In genomic region chr7:18495412-18496335, GRCh38 we compare ENCODE assay signal across 1 cellular context.
TF ChIP-seq lines count a peak whose summit lies in the region.

HDAC9 (plus strand) TSS chr7:18495749; CDS start chr7:18496303, 554 bp downstream.

TF ChIP-seq in GM12878, 131 proteins besides CTCF, POLR2A, EP300 and RAD21 (continued from another document):
- 0 out of 2 replicates have a peak, but pooled peaks have one; percentile 6 for TF ChIP-seq SPI1 (IDR thresholded peaks at IDR 0.05; ENCODE audit: borderline replicate concordance, insufficient read depth, low read depth, low read length)
- no peak for TF ChIP-seq E2F8 (IDR thresholded peaks at IDR 0.05; ENCODE audit: low read depth, partially characterized antibody)
- peak; percentile 42; the same call in 1 of the 2 replicates for TF ChIP-seq BCL11A (IDR thresholded peaks at IDR 0.05; ENCODE audit: low read depth, low read length)
- no peak for TF ChIP-seq GABPA (IDR thresholded peaks at IDR 0.05; ENCODE audit: low read depth)
- TF ChIP-seq, protein P1, sequence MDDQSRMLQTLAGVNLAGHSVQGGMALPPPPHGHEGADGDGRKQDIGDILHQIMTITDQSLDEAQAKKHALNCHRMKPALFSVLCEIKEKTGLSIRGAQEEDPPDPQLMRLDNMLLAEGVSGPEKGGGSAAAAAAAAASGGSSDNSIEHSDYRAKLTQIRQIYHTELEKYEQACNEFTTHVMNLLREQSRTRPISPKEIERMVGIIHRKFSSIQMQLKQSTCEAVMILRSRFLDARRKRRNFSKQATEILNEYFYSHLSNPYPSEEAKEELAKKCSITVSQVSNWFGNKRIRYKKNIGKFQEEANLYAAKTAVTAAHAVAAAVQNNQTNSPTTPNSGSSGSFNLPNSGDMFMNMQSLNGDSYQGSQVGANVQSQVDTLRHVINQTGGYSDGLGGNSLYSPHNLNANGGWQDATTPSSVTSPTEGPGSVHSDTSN (IDR thresholded peaks at IDR 0.05; ENCODE audit: insufficient replicate concordance, low read depth, low read length): no peak
- TF ChIP-seq, protein P2, sequence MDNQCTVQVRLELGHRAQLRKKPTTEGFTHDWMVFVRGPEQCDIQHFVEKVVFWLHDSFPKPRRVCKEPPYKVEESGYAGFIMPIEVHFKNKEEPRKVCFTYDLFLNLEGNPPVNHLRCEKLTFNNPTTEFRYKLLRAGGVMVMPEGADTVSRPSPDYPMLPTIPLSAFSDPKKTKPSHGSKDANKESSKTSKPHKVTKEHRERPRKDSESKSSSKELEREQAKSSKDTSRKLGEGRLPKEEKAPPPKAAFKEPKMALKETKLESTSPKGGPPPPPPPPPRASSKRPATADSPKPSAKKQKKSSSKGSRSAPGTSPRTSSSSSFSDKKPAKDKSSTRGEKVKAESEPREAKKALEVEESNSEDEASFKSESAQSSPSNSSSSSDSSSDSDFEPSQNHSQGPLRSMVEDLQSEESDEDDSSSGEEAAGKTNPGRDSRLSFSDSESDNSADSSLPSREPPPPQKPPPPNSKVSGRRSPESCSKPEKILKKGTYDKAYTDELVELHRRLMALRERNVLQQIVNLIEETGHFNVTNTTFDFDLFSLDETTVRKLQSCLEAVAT (IDR thresholded peaks at IDR 0.05): no peak
- no peak for TF ChIP-seq SP1 (IDR thresholded peaks at IDR 0.05; ENCODE audit: low read depth, low read length)
- 0 out of 2 replicates have a peak, but pooled peaks have one; percentile 24 for TF ChIP-seq RUNX3 (IDR thresholded peaks at IDR 0.05; ENCODE audit: low read length)
- TF ChIP-seq LARP7 (IDR thresholded peaks at IDR 0.05): 0 out of 2 replicates have a peak, but pooled peaks have one; percentile 20
- peak; percentile 93 for TF ChIP-seq MEF2B (IDR thresholded peaks at IDR 0.05; ENCODE audit: partially characterized antibody, poor library complexity, severe bottlenecking)
- TF ChIP-seq YY1 (IDR thresholded peaks at IDR 0.05; ENCODE audit: low read depth, low read length): peak; percentile 75
- TF ChIP-seq ZZZ3 (IDR thresholded peaks at IDR 0.05; ENCODE audit: control insufficient read depth, insufficient read length, low read depth): no peak
- TF ChIP-seq POLR2AphosphoS5 (IDR thresholded peaks at IDR 0.05; ENCODE audit: low read length): no peak
- TF ChIP-seq, protein P3, sequence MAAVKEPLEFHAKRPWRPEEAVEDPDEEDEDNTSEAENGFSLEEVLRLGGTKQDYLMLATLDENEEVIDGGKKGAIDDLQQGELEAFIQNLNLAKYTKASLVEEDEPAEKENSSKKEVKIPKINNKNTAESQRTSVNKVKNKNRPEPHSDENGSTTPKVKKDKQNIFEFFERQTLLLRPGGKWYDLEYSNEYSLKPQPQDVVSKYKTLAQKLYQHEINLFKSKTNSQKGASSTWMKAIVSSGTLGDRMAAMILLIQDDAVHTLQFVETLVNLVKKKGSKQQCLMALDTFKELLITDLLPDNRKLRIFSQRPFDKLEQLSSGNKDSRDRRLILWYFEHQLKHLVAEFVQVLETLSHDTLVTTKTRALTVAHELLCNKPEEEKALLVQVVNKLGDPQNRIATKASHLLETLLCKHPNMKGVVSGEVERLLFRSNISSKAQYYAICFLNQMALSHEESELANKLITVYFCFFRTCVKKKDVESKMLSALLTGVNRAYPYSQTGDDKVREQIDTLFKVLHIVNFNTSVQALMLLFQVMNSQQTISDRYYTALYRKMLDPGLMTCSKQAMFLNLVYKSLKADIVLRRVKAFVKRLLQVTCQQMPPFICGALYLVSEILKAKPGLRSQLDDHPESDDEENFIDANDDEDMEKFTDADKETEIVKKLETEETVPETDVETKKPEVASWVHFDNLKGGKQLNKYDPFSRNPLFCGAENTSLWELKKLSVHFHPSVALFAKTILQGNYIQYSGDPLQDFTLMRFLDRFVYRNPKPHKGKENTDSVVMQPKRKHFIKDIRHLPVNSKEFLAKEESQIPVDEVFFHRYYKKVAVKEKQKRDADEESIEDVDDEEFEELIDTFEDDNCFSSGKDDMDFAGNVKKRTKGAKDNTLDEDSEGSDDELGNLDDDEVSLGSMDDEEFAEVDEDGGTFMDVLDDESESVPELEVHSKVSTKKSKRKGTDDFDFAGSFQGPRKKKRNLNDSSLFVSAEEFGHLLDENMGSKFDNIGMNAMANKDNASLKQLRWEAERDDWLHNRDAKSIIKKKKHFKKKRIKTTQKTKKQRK (IDR thresholded peaks at IDR 0.05; ENCODE audit: low read depth, low read length): no peak
- TF ChIP-seq ZNF217 (IDR thresholded peaks at IDR 0.05): peak; percentile 52; the same call in 1 of the 2 replicates
- TF ChIP-seq TCF3 (IDR thresholded peaks at IDR 0.05; ENCODE audit: borderline replicate concordance, insufficient read depth, low read depth, low read length): 0 out of 2 replicates have a peak, but pooled peaks have one; percentile 18
- TF ChIP-seq ZNF24 (IDR thresholded peaks at IDR 0.05): 0 out of 2 replicates have a peak, but pooled peaks have one; percentile 23
- TF ChIP-seq, protein P4, sequence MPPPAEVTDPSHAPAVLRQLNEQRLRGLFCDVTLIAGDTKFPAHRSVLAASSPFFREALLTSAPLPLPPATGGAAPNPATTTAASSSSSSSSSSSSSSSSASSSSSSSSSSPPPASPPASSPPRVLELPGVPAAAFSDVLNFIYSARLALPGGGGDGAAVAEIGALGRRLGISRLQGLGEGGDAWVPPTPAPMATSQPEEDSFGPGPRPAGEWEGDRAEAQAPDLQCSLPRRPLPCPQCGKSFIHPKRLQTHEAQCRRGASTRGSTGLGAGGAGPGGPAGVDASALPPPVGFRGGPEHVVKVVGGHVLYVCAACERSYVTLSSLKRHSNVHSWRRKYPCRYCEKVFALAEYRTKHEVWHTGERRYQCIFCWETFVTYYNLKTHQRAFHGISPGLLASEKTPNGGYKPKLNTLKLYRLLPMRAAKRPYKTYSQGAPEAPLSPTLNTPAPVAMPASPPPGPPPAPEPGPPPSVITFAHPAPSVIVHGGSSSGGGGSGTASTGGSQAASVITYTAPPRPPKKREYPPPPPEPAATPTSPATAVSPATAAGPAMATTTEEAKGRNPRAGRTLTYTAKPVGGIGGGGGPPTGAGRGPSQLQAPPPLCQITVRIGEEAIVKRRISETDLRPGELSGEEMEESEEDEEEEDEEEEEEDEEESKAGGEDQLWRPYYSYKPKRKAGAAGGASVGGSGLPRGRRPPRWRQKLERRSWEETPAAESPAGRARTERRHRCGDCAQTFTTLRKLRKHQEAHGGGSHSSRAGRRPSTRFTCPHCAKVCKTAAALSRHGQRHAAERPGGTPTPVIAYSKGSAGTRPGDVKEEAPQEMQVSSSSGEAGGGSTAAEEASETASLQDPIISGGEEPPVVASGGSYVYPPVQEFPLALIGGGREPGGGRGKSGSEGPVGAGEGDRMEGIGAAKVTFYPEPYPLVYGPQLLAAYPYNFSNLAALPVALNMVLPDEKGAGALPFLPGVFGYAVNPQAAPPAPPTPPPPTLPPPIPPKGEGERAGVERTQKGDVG (CRISPR knock-in tag; IDR thresholded peaks at IDR 0.05): no peak
- TF ChIP-seq SUZ12 (IDR thresholded peaks at IDR 0.05; ENCODE audit: unreplicated experiment): no peak
- TF ChIP-seq, protein P5, sequence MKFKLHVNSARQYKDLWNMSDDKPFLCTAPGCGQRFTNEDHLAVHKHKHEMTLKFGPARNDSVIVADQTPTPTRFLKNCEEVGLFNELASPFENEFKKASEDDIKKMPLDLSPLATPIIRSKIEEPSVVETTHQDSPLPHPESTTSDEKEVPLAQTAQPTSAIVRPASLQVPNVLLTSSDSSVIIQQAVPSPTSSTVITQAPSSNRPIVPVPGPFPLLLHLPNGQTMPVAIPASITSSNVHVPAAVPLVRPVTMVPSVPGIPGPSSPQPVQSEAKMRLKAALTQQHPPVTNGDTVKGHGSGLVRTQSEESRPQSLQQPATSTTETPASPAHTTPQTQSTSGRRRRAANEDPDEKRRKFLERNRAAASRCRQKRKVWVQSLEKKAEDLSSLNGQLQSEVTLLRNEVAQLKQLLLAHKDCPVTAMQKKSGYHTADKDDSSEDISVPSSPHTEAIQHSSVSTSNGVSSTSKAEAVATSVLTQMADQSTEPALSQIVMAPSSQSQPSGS (IDR thresholded peaks at IDR 0.05; ENCODE audit: low read length): peak; percentile 84; the same call in 1 of the 2 replicates
- TF ChIP-seq USF2 (IDR thresholded peaks at IDR 0.05; ENCODE audit: borderline replicate concordance, low read depth, low read length): no peak
- no peak for TF ChIP-seq MTA3 (IDR thresholded peaks at IDR 0.05; ENCODE audit: borderline replicate concordance, low read length)
